In the genomic region with DNA sequence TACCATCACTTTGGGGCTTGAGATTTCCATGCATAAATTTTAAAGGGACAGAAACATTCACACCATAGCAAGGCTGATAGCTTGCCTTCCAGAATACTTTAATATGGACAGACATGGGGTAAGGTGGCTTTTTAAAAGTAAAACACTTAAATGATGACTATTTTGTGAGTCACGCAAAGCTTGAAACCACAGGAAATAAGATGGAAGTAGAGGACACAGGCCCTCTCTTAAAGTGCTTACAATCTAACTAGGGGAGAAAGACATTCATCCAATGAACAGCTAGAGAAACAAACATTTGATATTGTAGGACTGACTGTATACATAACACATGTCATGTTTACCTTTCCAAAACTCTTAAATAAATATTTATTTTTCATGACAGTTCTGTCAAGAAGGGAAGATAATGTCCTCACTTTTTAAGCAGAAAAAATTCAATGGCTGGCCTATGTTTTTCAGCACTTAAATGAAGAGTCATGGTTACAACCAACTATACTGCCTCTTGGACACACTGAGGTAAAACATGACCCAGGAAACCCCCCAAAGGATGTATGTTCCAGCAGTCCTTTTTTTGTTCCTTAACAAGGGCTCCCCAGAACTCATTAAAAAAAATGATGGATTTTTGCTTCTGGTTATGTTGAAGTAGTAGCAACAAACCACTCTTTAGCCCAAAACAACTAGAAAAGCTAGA, we compare ENCODE assay signal across 17 cellular contexts.
DNase-seq lines count a peak whose midpoint lies in the region; ATAC-seq and TF ChIP-seq lines count a peak whose summit lies in the region.
"Had no signal": no experiment of that assay in that cellular context is flagged by ENCODE, and none has a peak within 500 bp of the region (broad histone marks: within the 10 kb centered on the region; RNA-seq: fewer than 3 reads in every experiment).

No MANE protein-coding gene starts in this region.

- H3K9me3 Mint-ChIP-seq in activated naive CD8-positive, alpha-beta T cell treated with anti-CD3 and anti-CD28 coated beads, Interleukin-2, amount 50 U/mL, for 24 hours = peaks cover 21% of the 10 kb centered on the region
- H3K9me3 Mint-ChIP-seq in activated naive CD8-positive, alpha-beta T cell treated with anti-CD3 and anti-CD28 coated beads for 36 hours = peaks cover 12% of the 10 kb centered on the region

- POLR2A ChIA-PET in RWPE1 (lab: Yijun Ruan, JAX; ENCODE audit: low non-redundant PET) = no interaction called here

- DNase-seq in activated naive CD8-positive, alpha-beta T cell treated with anti-CD3 and anti-CD28 coated beads, Interleukin-2, amount 50 U/mL, for 24 hours = no peak
- DNase-seq in activated naive CD8-positive, alpha-beta T cell treated with anti-CD3 and anti-CD28 coated beads for 36 hours = no peak
- DNase-seq in RWPE1 (ENCODE audit: low spot score) = peak; percentile 39
- peak; percentile 88 for DNase-seq in fibroblast of mammary gland (ENCODE audit: low read depth)
- peak; percentile 67 for DNase-seq in stromal cell of bone marrow (ENCODE audit: low read depth)
- no peak for DNase-seq in GF-D8 (lab: John Stamatoyannopoulos, UW)
- no peak for DNase-seq in stimulated activated naive CD8-positive, alpha-beta T cell treated with anti-CD3 and anti-CD28 coated beads, Interleukin-15, Interleukin-2, amounts not matched to agents 100 U/mL and 50 U/mL, for 24 hours
- DNase-seq: activated CD4-positive, alpha-beta T cell treated with anti-CD3 and anti-CD28 coated beads for 1 hour; activated effector memory CD4-positive, alpha-beta T cell treated with Interleukin-2 at 50 U/mL for 16 hours; AML-193; NCI-H1105; NCI-H526 treated with DMSO at 0.1 percent for 48 hours; stimulated activated CD4-positive, alpha-beta T cell treated with anti-CD3 and anti-CD28 coated beads, Interleukin-15, amount 100 ng/mL, for 24 hours; stimulated activated CD8-positive, alpha-beta memory T cell treated with anti-CD3 and anti-CD28 coated beads, Interleukin-4, amount 100 ng/mL, for 48 hours had no signal

- TF ChIP-seq CTCF in RWPE1 (conservative IDR thresholded peaks at IDR 0.05; ENCODE audit: low read depth) (no peak), fibroblast of mammary gland (conservative IDR thresholded peaks at IDR 0.05; ENCODE audit: control insufficient read depth, insufficient read depth, low read depth, low read length) (no peak)

- H3K4me3 ChIP-seq in fibroblast of mammary gland (ENCODE audit: control insufficient read depth, low read depth, low read length) = no peak overlapping the region

- H3K27me3 Mint-ChIP-seq in activated naive CD8-positive, alpha-beta T cell treated with anti-CD3 and anti-CD28 coated beads, Interleukin-2, amount 50 U/mL, for 24 hours = no peaks in the 10 kb centered on the region
- H3K27me3 Mint-ChIP-seq in activated naive CD8-positive, alpha-beta T cell treated with anti-CD3 and anti-CD28 coated beads for 36 hours = no peaks in the 10 kb centered on the region

- CTCF ChIA-PET in RWPE1 (lab: Yijun Ruan, JAX) = interaction anchor here (0.5 to 0.6 kb wide), 2 partner anchors 29 to 176 kb away, joined by 3 read pairs; no protein-coding TSS in a partner anchor

- ATAC-seq in activated naive CD8-positive, alpha-beta T cell treated with anti-CD3 and anti-CD28 coated beads, Interleukin-2, amount 50 U/mL, for 24 hours = peak; percentile 68
- no peak for ATAC-seq in stimulated activated naive CD8-positive, alpha-beta T cell treated with anti-CD3 and anti-CD28 coated beads, Interleukin-15, Interleukin-2, amounts not matched to agents 100 U/mL and 50 U/mL, for 24 hours
- no peak for ATAC-seq in GM21526 (IDR thresholded peaks at IDR 0.05; ENCODE audit: low FRiP score, unreplicated experiment)
- ATAC-seq: left lobe of liver had no signal

- H3K4me1 Mint-ChIP-seq in activated naive CD8-positive, alpha-beta T cell treated with anti-CD3 and anti-CD28 coated beads, Interleukin-2, amount 50 U/mL, for 24 hours = peaks cover 15% of the 10 kb centered on the region
- peaks cover 15% of the 10 kb centered on the region for H3K4me1 Mint-ChIP-seq in activated naive CD8-positive, alpha-beta T cell treated with anti-CD3 and anti-CD28 coated beads for 36 hours
- H3K4me1 Mint-ChIP-seq: neural crest cell had no signal

- no peak overlapping the region for H3K27ac ChIP-seq in RWPE1

- H3K4me3 Mint-ChIP-seq in activated naive CD8-positive, alpha-beta T cell treated with anti-CD3 and anti-CD28 coated beads, Interleukin-2, amount 50 U/mL, for 24 hours = no peak overlapping the region
- H3K4me3 Mint-ChIP-seq in activated naive CD8-positive, alpha-beta T cell treated with anti-CD3 and anti-CD28 coated beads for 36 hours = no peak overlapping the region
- H3K4me3 Mint-ChIP-seq: neural crest cell had no signal

- H3K27ac Mint-ChIP-seq in activated naive CD8-positive, alpha-beta T cell treated with anti-CD3 and anti-CD28 coated beads, Interleukin-2, amount 50 U/mL, for 24 hours = no peak overlapping the region
- no peak overlapping the region for H3K27ac Mint-ChIP-seq in activated naive CD8-positive, alpha-beta T cell treated with anti-CD3 and anti-CD28 coated beads for 36 hours

- H3K36me3 Mint-ChIP-seq in activated naive CD8-positive, alpha-beta T cell treated with anti-CD3 and anti-CD28 coated beads, Interleukin-2, amount 50 U/mL, for 24 hours (ENCODE audit: low read depth) = peaks cover 3% of the 10 kb centered on the region
- peaks cover 5% of the 10 kb centered on the region for H3K36me3 Mint-ChIP-seq in activated naive CD8-positive, alpha-beta T cell treated with anti-CD3 and anti-CD28 coated beads for 36 hours

Comparison
In these comparisons a context has a peak if more than half of its experiments do, and no peak if none do; other contexts are left out.
1. DNase-seq: peak in RWPE1 (single experiment), fibroblast of mammary gland (single experiment) and stromal cell of bone marrow (single experiment); none in activated naive CD8-positive, alpha-beta T cell treated with anti-CD3 and anti-CD28 coated beads, Interleukin-2, amount 50 U/mL, for 24 hours (single experiment), activated naive CD8-positive, alpha-beta T cell treated with anti-CD3 and anti-CD28 coated beads for 36 hours (single experiment), GF-D8 (single experiment) and stimulated activated naive CD8-positive, alpha-beta T cell treated with anti-CD3 and anti-CD28 coated beads, Interleukin-15, Interleukin-2, amounts not matched to agents 100 U/mL and 50 U/mL, for 24 hours (single experiment).